In genomic region chr14:65333926-65334687, GRCh38 we compare ENCODE assay signal across 11 cellular contexts.
DNase-seq lines count a peak whose midpoint lies in the region; ATAC-seq, FAIRE-seq and TF ChIP-seq lines count a peak whose summit lies in the region.
"Had no signal": no experiment of that assay in that cellular context is flagged by ENCODE, and none has a peak within 500 bp of the region (broad histone marks: within the 10 kb centered on the region; RNA-seq: fewer than 3 reads in every experiment).

No MANE protein-coding gene starts in this region.

- CTCF ChIA-PET in IMR-90 (lab: Yijun Ruan, JAX) (interaction anchor here (1.7 kb wide), 1 partner anchor 169 kb away, joined by 4 read pairs; no protein-coding TSS in a partner anchor), H1 (lab: Charles Lee; ENCODE audit: partially characterized antibody) (interaction anchor here (0.9 to 2.0 kb wide), 4 partner anchors 10 to 108 kb away, joined by 3 to 6 read pairs (median 4); no protein-coding TSS in a partner anchor)

- 4% methylated on average over 4 of the region's 8 CpGs; no CpG with 5 or more reads in 1 of the 2 experiments for WGBS in IMR-90 (ENCODE audit: extremely low coverage in 2 of 2, insufficient read length in 1 of 2), 2 experiments
- 22% methylated on average over 8 of the region's 8 CpGs; no CpG with 5 or more reads in 1 of the 2 experiments for WGBS in H1 (ENCODE audit: extremely low coverage in 1 of 2, insufficient coverage in 1 of 2, insufficient read length in 1 of 2, insufficient replicate concordance in 2 of 2, low coverage in 1 of 2, low lambda C conversion rate in 2 of 2, missing lambda C conversion rate in 1 of 2), 2 experiments
- whole genome bisulfite sequencing in aorta, 2 donors: 51 to 59% methylated on average over 8 of the region's 8 CpGs

- H4K91ac ChIP-seq in IMR-90 (ENCODE audit: insufficient read depth, low read depth, low read length) (peak overlapping the region; percentile 94), H1 (replicated peaks; ENCODE audit: insufficient read length, low read length) (no peak overlapping the region)

- H3K23me2 ChIP-seq in H1 (ENCODE audit: low read depth, low read length): peaks cover 2% of the 10 kb centered on the region; the same call in 1 of the 2 replicates

- no peak for TF ChIP-seq EP300 in H1 (IDR thresholded peaks at IDR 0.05; ENCODE audit: borderline replicate concordance in 1 of 2, low read depth in 2 of 2, low read length in 2 of 2)

- H3K4ac ChIP-seq in IMR-90 (ENCODE audit: low read depth, low read length) (peak overlapping the region; percentile 92), H1 (replicated peaks; ENCODE audit: insufficient read length, low read depth, low read length) (no peak overlapping the region)

- no peaks in the 10 kb centered on the region for H3K27me3 ChIP-seq in IMR-90 (ENCODE audit: control insufficient read depth, insufficient read depth, low read length)
- H3K27me3 ChIP-seq in H1 (replicated peaks in 1 of 4; ENCODE audit: control insufficient read depth in 3 of 4, extremely low read depth in 1 of 4, insufficient read depth in 3 of 4, low read length in 3 of 4): peaks cover 12 to 53% (median 34%) of the 10 kb centered on the region in 4 experiments
- H3K27me3 ChIP-seq in aorta (ENCODE audit: control insufficient read depth in 1 of 2, insufficient read depth in 2 of 2, low read length in 1 of 2): peaks cover 0 to 1% of the 10 kb centered on the region in 2 donors

- H2BK5ac ChIP-seq in IMR-90 (ENCODE audit: low read depth, low read length, poor library complexity, severe bottlenecking) (peak overlapping the region; percentile 85), H1 (ENCODE audit: low read depth, low read length) (no peak overlapping the region)

- H3K79me1 ChIP-seq in IMR-90 (ENCODE audit: low read depth in 1 of 2, low read length in 2 of 2) (no peaks in the 10 kb centered on the region), H1 (ENCODE audit: low read depth, low read length) (no peaks in the 10 kb centered on the region)

- in situ Hi-C loops in IMR-90 (cut with MboI; ENCODE audit: low sequenced_read_pairs): no loop called here

- H3K9me3 Mint-ChIP-seq in naive thymus-derived CD8-positive, alpha-beta T cell: no peaks in the 10 kb centered on the region

- no peaks in the 10 kb centered on the region for H3K36me3 Mint-ChIP-seq in naive thymus-derived CD8-positive, alpha-beta T cell

- H4K8ac ChIP-seq in IMR-90 (ENCODE audit: low read depth in 2 of 2, low read length in 2 of 2) (peak overlapping the region; percentile 76 to 87), H1 (ENCODE audit: extremely low read depth, insufficient read depth, low read length) (no peak overlapping the region)

- H3K9me1 ChIP-seq in IMR-90 (ENCODE audit: insufficient read depth, low read length): peaks cover 25% of the 10 kb centered on the region

- H3K4me2 ChIP-seq in IMR-90 (ENCODE audit: low read depth, low read length) (peak overlapping the region; percentile 50), H1 (ENCODE audit: insufficient read depth in 1 of 2, low read depth in 2 of 2, low read length in 2 of 2) (peak overlapping the region; percentile 64 to 97)

- H3K56ac ChIP-seq in IMR-90 (ENCODE audit: extremely low read depth, insufficient read depth, low read length): peak overlapping the region; percentile 83
- H3K56ac ChIP-seq in H1 (replicated peaks; ENCODE audit: insufficient read length, low read depth, low read length): no peak overlapping the region

- H3K9me3 ChIP-seq in IMR-90 (ENCODE audit: control insufficient read depth, insufficient read depth, low read length) (no peaks in the 10 kb centered on the region), H1 (ENCODE audit: insufficient read depth in 2 of 2, low read depth in 1 of 2, low read length in 1 of 2) (no peaks in the 10 kb centered on the region), aorta (ENCODE audit: control insufficient read depth, low read length) (no peaks in the 10 kb centered on the region)

- no peaks in the 10 kb centered on the region for H4K20me1 ChIP-seq in IMR-90 (ENCODE audit: insufficient read depth, low read length)
- no peaks in the 10 kb centered on the region for H4K20me1 ChIP-seq in H1 (replicated peaks in 1 of 2; ENCODE audit: control insufficient read depth in 1 of 2, insufficient read depth in 2 of 2, low read length in 2 of 2)

- H2BK12ac ChIP-seq in H1 (ENCODE audit: low read depth, low read length): peak overlapping the region; percentile 51; the same call in 1 of the 2 replicates

- ATAC-seq in IMR-90 (ENCODE audit: low read depth): peak; percentile 81
- no peak for ATAC-seq in naive thymus-derived CD8-positive, alpha-beta T cell
- no peak for ATAC-seq in aorta (ENCODE audit: low FRiP score)
- ATAC-seq in HG02884 (IDR thresholded peaks at IDR 0.05; ENCODE audit: unreplicated experiment): no peak

- H2BK120ac ChIP-seq in IMR-90 (ENCODE audit: low read depth, low read length): peak overlapping the region; percentile 96
- H2BK120ac ChIP-seq in H1 (replicated peaks; ENCODE audit: low read depth, low read length): no peak overlapping the region

- H2BK20ac ChIP-seq in IMR-90 (ENCODE audit: low read depth, low read length) (peak overlapping the region; percentile 96), H1 (ENCODE audit: low read length) (0 out of 2 replicates have a peak overlapping the region, but pooled peaks have one; percentile 10)

- H3K27ac Mint-ChIP-seq in naive thymus-derived CD8-positive, alpha-beta T cell: peak overlapping the region in 9 of 10 donors; percentile 6 to 68 (median 51)

- H2AFZ ChIP-seq in IMR-90 (replicated peaks; ENCODE audit: low read length, poor library complexity) (peak overlapping the region; percentile 75), H1 (ENCODE audit: low read length) (no peak overlapping the region)

- H3K4me3 ChIP-seq in IMR-90 (ENCODE audit: insufficient read depth, low read depth, low read length) (no peak overlapping the region), H1 (ENCODE audit: extremely low read depth in 1 of 4, insufficient read depth in 2 of 4, low read depth in 3 of 4, low read length in 4 of 4) (peak overlapping the region in 3 of 4 experiments; percentile 26 to 48 (median 32); a peak in 7 of 8 replicates), aorta (ENCODE audit: low read length in 2 of 2) (no peak overlapping the region)

- H3K23ac ChIP-seq in IMR-90 (ENCODE audit: low read depth, low read length): peak overlapping the region; percentile 84
- H3K23ac ChIP-seq in H1 (ENCODE audit: insufficient read length): no peak overlapping the region

- H3K4me3 Mint-ChIP-seq in naive thymus-derived CD8-positive, alpha-beta T cell: peak overlapping the region in 3 of 10 donors; percentile 5 to 17 (median 6)

- no peak for TF ChIP-seq POLR2A in IMR-90 (IDR thresholded peaks at IDR 0.05; ENCODE audit: low read depth, low read length)
- TF ChIP-seq POLR2A in H1 (IDR thresholded peaks at IDR 0.05; ENCODE audit: control extremely low read depth in 1 of 2, low read depth in 2 of 2, low read length in 2 of 2): no peak

- H2AK5ac ChIP-seq in IMR-90 (ENCODE audit: low read depth, low read length) (peak overlapping the region; percentile 89), H1 (ENCODE audit: low read depth, low read length) (no peak overlapping the region; the same call in 1 of the 2 replicates)

- TF ChIP-seq CTCF in AG09319 (IDR thresholded peaks at IDR 0.05; ENCODE audit: low read depth, low read length): no peak
- no peak for TF ChIP-seq CTCF in IMR-90 (conservative IDR thresholded peaks at IDR 0.05; ENCODE audit: low read depth, low read length)
- TF ChIP-seq CTCF in H1 (IDR thresholded peaks at IDR 0.05; ENCODE audit: control extremely low read depth in 1 of 3, insufficient read depth in 1 of 3, low read depth in 1 of 3, low read length in 3 of 3): no peak

- dilution Hi-C loops in IMR-90 (cut with HindIII; ENCODE audit: low sequenced_read_pairs, unreplicated experiment): no loop called here

- no TSS peak for BruUV-seq in IMR-90 (replicated peaks; lab: Mats Ljungman, UMichigan)

- H3K4me1 ChIP-seq in IMR-90 (ENCODE audit: control insufficient read depth, insufficient read depth, low read length) (peaks cover 22% of the 10 kb centered on the region), H1 (replicated peaks in 1 of 4; ENCODE audit: control insufficient read depth in 3 of 4, insufficient read depth in 4 of 4, low read length in 3 of 4) (peaks cover 2 to 21% (median 11%) of the 10 kb centered on the region in 4 experiments; a peak in 5 of 7 replicates), aorta (ENCODE audit: control insufficient read depth in 1 of 2, insufficient read depth in 2 of 2, low read length in 2 of 2) (no peaks in the 10 kb centered on the region)

- H4K5ac ChIP-seq in IMR-90 (ENCODE audit: low read depth, low read length) (peak overlapping the region; percentile 71), H1 (ENCODE audit: insufficient read length, low read depth, low read length) (no peak overlapping the region)

- no peaks in the 10 kb centered on the region for H3K36me3 ChIP-seq in IMR-90 (ENCODE audit: control insufficient read depth, insufficient read depth, low read length)
- H3K36me3 ChIP-seq in H1 (ENCODE audit: control insufficient read depth in 2 of 4, insufficient read depth in 4 of 4, low read length in 3 of 4): peaks cover 0 to 2% (median 0%) of the 10 kb centered on the region in 4 experiments; a peak in 1 of 8 replicates
- H3K36me3 ChIP-seq in aorta (ENCODE audit: control insufficient read depth in 1 of 2, insufficient read depth in 2 of 2, low read length in 1 of 2): no peaks in the 10 kb centered on the region

- intact Hi-C loops in IMR-90 (cut with micrococcal nuclease): loop anchor here (1.0 to 5.0 kb wide), 3 partner anchors 78 to 122 kb away; partner anchors contain the start of gene FUT8
- intact Hi-C loops in aorta (cut with DNase I): no loop called here

- peaks cover 20 to 57% (median 38%) of the 10 kb centered on the region in 4 donors for H3K4me1 Mint-ChIP-seq in naive thymus-derived CD8-positive, alpha-beta T cell

- H3K27ac ChIP-seq in IMR-90 (ENCODE audit: insufficient read depth, low read length) (peak overlapping the region; percentile 88), H1 (ENCODE audit: low read depth, low read length) (no peak overlapping the region), aorta (ENCODE audit: low read depth in 1 of 2, low read length in 2 of 2) (no peak overlapping the region)

- H3K27me3 Mint-ChIP-seq in naive thymus-derived CD8-positive, alpha-beta T cell: no peaks in the 10 kb centered on the region

- H3K9ac ChIP-seq in IMR-90 (ENCODE audit: low read depth, low read length) (no peak overlapping the region), H1 (replicated peaks in 1 of 4; ENCODE audit: extremely low read depth in 1 of 4, low read depth in 3 of 4, low read length in 3 of 4) (no peak overlapping the region)

- DNase-seq in AG09319 (ENCODE audit: extremely low read depth, low read depth) (peak; percentile 59), IMR-90 (peak; percentile 86), H1 (ENCODE audit: low read depth in 1 of 2, low spot score in 2 of 2) (no peak), aorta (no peak), frontal cortex (ENCODE audit: low spot score in 2 of 2) (no peak), hypothalamus (lab: John Stamatoyannopoulos, UW) (no peak)
- DNase-seq in naive thymus-derived CD8-positive, alpha-beta T cell: no peak
- DNase-seq: anterior cingulate cortex, Kasumi-1 had no signal

- POLR2A ChIA-PET in IMR-90 (lab: Charles Lee; ENCODE audit: unreplicated experiment): interaction anchor here (0.5 to 1.0 kb wide), 4 partner anchors 9 to 49 kb away, joined by 3 to 4 read pairs (median 3); no protein-coding TSS in a partner anchor
- POLR2A ChIA-PET in H1 (lab: Charles Lee; ENCODE audit: partially characterized antibody): interaction anchor here (0.9 to 1.5 kb wide), 5 partner anchors 13 to 231 kb away, joined by 3 to 5 read pairs (median 3); no protein-coding TSS in a partner anchor
- POLR2A ChIA-PET in naive thymus-derived CD8-positive, alpha-beta T cell (lab: Charles Lee): interaction anchor here (0.8 to 1.8 kb wide), 3 partner anchors 29 to 78 kb away, joined by 3 to 5 read pairs (median 4); partner anchors contain the start of gene FUT8

- FAIRE-seq in H1 (lab: Jason Lieb, UNC): no peak
- FAIRE-seq in frontal cortex (lab: Jason Lieb, UNC): no peak
- FAIRE-seq: G401.6 had no signal

- H3K14ac ChIP-seq in IMR-90 (replicated peaks; ENCODE audit: low read depth, low read length) (peak overlapping the region; percentile 96), H1 (ENCODE audit: insufficient read length) (no peak overlapping the region)

- no peaks in the 10 kb centered on the region for H3K79me2 ChIP-seq in H1 (ENCODE audit: control insufficient read depth in 1 of 2, insufficient read depth in 2 of 2, low read length in 2 of 2)

- H2BK15ac ChIP-seq in IMR-90 (ENCODE audit: low read depth, low read length) (peak overlapping the region; percentile 100), H1 (ENCODE audit: low read length) (no peak overlapping the region)

- H3K18ac ChIP-seq in IMR-90 (ENCODE audit: low read depth, low read length): peak overlapping the region; percentile 84
- H3K18ac ChIP-seq in H1 (ENCODE audit: extremely low read depth, low read length): peak overlapping the region; percentile 56; the same call in 1 of the 2 replicates

- peak overlapping the region; percentile 74 for H2AK9ac ChIP-seq in IMR-90 (replicated peaks; ENCODE audit: low read depth, low read length, poor library complexity)

- no peak for TF ChIP-seq RAD21 in IMR-90 (IDR thresholded peaks at IDR 0.05; ENCODE audit: low read length)
- TF ChIP-seq RAD21 in H1 (IDR thresholded peaks at IDR 0.05 in 1 of 2, conservative IDR thresholded peaks at IDR 0.05 in 1 of 2; ENCODE audit: low read depth in 2 of 2, low read length in 2 of 2): no peak

Comparison
In these comparisons a context has a peak if more than half of its experiments do, and no peak if none do; other contexts are left out.
1. DNase-seq: peak in AG09319 (single experiment) and IMR-90 (single experiment); none in H1 (0 of 2), naive thymus-derived CD8-positive, alpha-beta T cell (0 of 10), aorta (0 of 2), frontal cortex (0 of 2) and hypothalamus (0 of 51).
2. H3K4me3 ChIP-seq: peak in H1 (3 of 4); none in IMR-90 (single experiment) and aorta (0 of 2).